ENCODE assay signal across 1 cellular context in the genomic region with DNA sequence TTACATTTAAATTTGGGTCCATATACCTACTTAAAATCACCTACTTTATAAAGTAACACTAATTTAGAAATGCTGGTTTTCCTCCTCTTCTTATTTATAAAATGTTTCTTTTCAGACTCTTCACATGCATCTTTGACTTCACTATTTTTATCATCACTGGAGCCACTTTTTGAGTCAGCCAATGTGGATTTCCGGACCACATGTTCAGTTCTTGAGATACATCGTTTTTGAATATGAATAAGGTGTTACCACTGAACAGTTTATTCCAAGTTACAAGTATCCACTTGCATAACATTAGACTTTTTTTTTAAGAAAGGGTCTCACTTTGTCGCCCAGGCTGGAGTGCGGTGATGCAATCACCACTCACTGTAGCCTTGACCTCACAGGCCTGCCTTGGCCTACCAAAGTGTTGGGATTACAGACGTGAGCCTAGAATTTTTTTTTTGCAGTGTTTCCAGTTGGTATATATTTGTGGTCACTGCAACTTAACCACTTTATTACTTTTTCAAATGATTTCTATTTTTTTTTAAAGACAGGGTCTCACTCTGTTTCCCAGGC.
TF ChIP-seq lines count a peak whose summit lies in the region.

No MANE protein-coding gene starts in this region.

TF ChIP-seq in WTC11, 78 proteins besides CTCF, POLR2A, EP300 and RAD21 (continued from another document):
- no peak for TF ChIP-seq NFE2L1 (CRISPR knock-in tag; IDR thresholded peaks at IDR 0.05)
- TF ChIP-seq, protein P1, sequence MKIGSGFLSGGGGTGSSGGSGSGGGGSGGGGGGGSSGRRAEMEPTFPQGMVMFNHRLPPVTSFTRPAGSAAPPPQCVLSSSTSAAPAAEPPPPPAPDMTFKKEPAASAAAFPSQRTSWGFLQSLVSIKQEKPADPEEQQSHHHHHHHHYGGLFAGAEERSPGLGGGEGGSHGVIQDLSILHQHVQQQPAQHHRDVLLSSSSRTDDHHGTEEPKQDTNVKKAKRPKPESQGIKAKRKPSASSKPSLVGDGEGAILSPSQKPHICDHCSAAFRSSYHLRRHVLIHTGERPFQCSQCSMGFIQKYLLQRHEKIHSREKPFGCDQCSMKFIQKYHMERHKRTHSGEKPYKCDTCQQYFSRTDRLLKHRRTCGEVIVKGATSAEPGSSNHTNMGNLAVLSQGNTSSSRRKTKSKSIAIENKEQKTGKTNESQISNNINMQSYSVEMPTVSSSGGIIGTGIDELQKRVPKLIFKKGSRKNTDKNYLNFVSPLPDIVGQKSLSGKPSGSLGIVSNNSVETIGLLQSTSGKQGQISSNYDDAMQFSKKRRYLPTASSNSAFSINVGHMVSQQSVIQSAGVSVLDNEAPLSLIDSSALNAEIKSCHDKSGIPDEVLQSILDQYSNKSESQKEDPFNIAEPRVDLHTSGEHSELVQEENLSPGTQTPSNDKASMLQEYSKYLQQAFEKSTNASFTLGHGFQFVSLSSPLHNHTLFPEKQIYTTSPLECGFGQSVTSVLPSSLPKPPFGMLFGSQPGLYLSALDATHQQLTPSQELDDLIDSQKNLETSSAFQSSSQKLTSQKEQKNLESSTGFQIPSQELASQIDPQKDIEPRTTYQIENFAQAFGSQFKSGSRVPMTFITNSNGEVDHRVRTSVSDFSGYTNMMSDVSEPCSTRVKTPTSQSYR (CRISPR knock-in tag; IDR thresholded peaks at IDR 0.05) = no peak
- no peak for TF ChIP-seq SP1 (CRISPR knock-in tag; conservative IDR thresholded peaks at IDR 0.05)
- 0 out of 2 replicates have a peak, but pooled peaks have one; percentile 30 for TF ChIP-seq GABPB1 (CRISPR knock-in tag; IDR thresholded peaks at IDR 0.05)
- TF ChIP-seq ZNF121 (CRISPR knock-in tag; IDR thresholded peaks at IDR 0.05) = peak; percentile 68; the same call in 1 of the 2 replicates
TF ChIP-seq in WTC11: peak in this region for 2.
